Comparison of ENCODE assay signal across 18 cellular contexts in the genomic region with DNA sequence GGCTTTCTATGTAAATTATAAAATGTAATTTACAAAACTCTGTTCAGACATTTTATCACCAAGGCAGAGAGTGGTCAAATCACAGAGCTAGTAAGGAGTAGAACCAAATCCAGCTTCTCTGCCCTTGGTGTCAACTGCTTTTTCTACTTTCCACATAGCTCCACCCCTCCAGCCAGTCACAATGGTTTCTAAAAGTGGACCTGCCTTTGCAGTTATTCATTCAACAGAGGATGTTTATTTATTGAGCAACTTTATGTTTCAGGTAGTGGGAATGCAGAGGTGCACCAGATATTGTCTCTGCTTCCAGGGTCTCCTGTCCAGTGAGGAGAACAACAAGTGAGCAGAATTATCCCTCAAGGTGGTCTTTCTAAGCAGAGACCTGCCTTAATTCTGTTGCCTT. TPM values are rescaled to one million over a fixed set of nuclear protein-coding genes. Genes with fewer than 3 reads are reported as not detected.
DNase-seq lines count a peak whose midpoint lies in the region; ATAC-seq and TF ChIP-seq lines count a peak whose summit lies in the region.
"Had no signal": no experiment of that assay in that cellular context is flagged by ENCODE, and none has a peak within 500 bp of the region (broad histone marks: within the 10 kb centered on the region; RNA-seq: fewer than 3 reads in every experiment).

No MANE protein-coding gene starts in this region.

- DNase-seq in AG04450 (ENCODE audit: low read depth, low spot score): no peak
- DNase-seq in RPMI8226: peak; percentile 43
- DNase-seq in foreskin keratinocyte: peak; percentile 50 to 74
- no peak for DNase-seq in NCI-H69 (lab: John Stamatoyannopoulos, UW)
- DNase-seq in NCI-H2107 treated with DMSO at 0.1 percent for 48 hours (lab: John Stamatoyannopoulos, UW; ENCODE audit: unreplicated experiment): no peak
- DNase-seq: activated CD4-positive, alpha-beta T cell treated with anti-CD3 and anti-CD28 coated beads, Interleukin-2, amount 50 U/mL, for 4 hours; CD4-positive, alpha-beta memory T cell; central memory CD4-positive, alpha-beta T cell; DMS79; left cardiac atrium; NCI-H187 treated with DMSO at 0.1 percent for 48 hours; Peyer's patch; stimulated activated CD4-positive, alpha-beta T cell treated with anti-CD3 and anti-CD28 coated beads, Interleukin-2, amount 100 ng/mL, for 24 hours had no signal

- H3K9me3 ChIP-seq in AG04450 (ENCODE audit: control insufficient read depth, insufficient read depth, low read length): no peaks in the 10 kb centered on the region
- H3K9me3 ChIP-seq: gastroesophageal sphincter, Peyer's patch had no signal

- CTCF ChIA-PET in AG04450 (lab: Charles Lee): interaction anchor here (1.4 kb wide), 1 partner anchor 90 kb away, joined by 3 read pairs; no protein-coding TSS in a partner anchor

- H3K4me3 ChIP-seq in AG04450 (ENCODE audit: low read depth, low read length): no peak overlapping the region
- H3K4me3 ChIP-seq: gastroesophageal sphincter, Peyer's patch had no signal

- H3K27me3 ChIP-seq in AG04450 (ENCODE audit: control insufficient read depth, insufficient read depth, low read length): no peaks in the 10 kb centered on the region
- H3K27me3 ChIP-seq in foreskin keratinocyte: no peaks in the 10 kb centered on the region
- H3K27me3 ChIP-seq: gastroesophageal sphincter, Peyer's patch had no signal

- H3K27ac ChIP-seq in AG04450 (ENCODE audit: low read depth, low read length): peak overlapping the region; percentile 4
- H3K27ac ChIP-seq in foreskin keratinocyte: peak overlapping the region; percentile 98

- peak; percentile 9 for ATAC-seq in GM18909 (IDR thresholded peaks at IDR 0.05; ENCODE audit: poor library complexity, unreplicated experiment)
- peak; percentile 5 for ATAC-seq in foreskin keratinocyte
- ATAC-seq in HG03280 (IDR thresholded peaks at IDR 0.05; ENCODE audit: unreplicated experiment): no peak
- ATAC-seq in GM21723 (IDR thresholded peaks at IDR 0.05; ENCODE audit: unreplicated experiment): no peak
- ATAC-seq: gastroesophageal sphincter had no signal

- POLR2A ChIA-PET in AG04450 (lab: Yijun Ruan, JAX): no interaction called here

- no peak for TF ChIP-seq CTCF in AG04450 (IDR thresholded peaks at IDR 0.05; ENCODE audit: low read depth, low read length)
- TF ChIP-seq CTCF in foreskin keratinocyte (conservative IDR thresholded peaks at IDR 0.05): no peak

- H3K4me1 ChIP-seq in foreskin keratinocyte: peaks cover 16% of the 10 kb centered on the region
- H3K4me1 ChIP-seq: gastroesophageal sphincter, Peyer's patch had no signal

RNA-seq across cellular contexts. Expression of a gene that starts 17.4 kb away (rescaled TPM):
- polyA plus RNA-seq in AG04450 (2011; rRNA removed) (31.5 TPM in 2 replicates), foreskin keratinocyte (9.2 and 10.8 TPM in 2 replicates)
- polyA minus RNA-seq in AG04450 (2011; rRNA and poly(A)+ RNA removed): 22.9 and 25.8 TPM in 2 replicates
- total RNA-seq in foreskin keratinocyte: 21.9 and 22.9 TPM in 2 replicates
- total RNA-seq: SK-MEL-5 had no signal

RNA-seq across cellular contexts. Expression of a gene that starts 42.6 kb away (rescaled TPM):
- polyA plus RNA-seq in AG04450 (2011; rRNA removed) (16.3 and 16.6 TPM in 2 replicates), foreskin keratinocyte (11.5 and 12.1 TPM in 2 replicates)
- 12.3 and 16.3 TPM in 2 replicates for polyA minus RNA-seq in AG04450 (2011; rRNA and poly(A)+ RNA removed)
- total RNA-seq in foreskin keratinocyte: 26.1 and 27.6 TPM in 2 replicates

RNA-seq across cellular contexts. Expression of a gene that starts 55.2 kb away (rescaled TPM):
- 8.6 and 13.1 TPM in 2 replicates for polyA plus RNA-seq in AG04450 (2011; rRNA removed)
- 2.7 and 4.1 TPM in 2 replicates for polyA minus RNA-seq in AG04450 (2011; rRNA and poly(A)+ RNA removed)
- 49.3 and 55.6 TPM in 2 replicates for total RNA-seq in foreskin keratinocyte
- 56.3 and 57.2 TPM in 2 replicates for polyA plus RNA-seq in foreskin keratinocyte

Comparison
In these comparisons a context has a peak if more than half of its experiments do, and no peak if none do; other contexts are left out.
1. DNase-seq: peak in RPMI8226 (single experiment) and foreskin keratinocyte (2 of 2); none in AG04450 (single experiment), NCI-H69 (single experiment) and NCI-H2107 treated with DMSO at 0.1 percent for 48 hours (single experiment).
2. ATAC-seq: peak in GM18909 (single experiment) and foreskin keratinocyte (single experiment); none in HG03280 (single experiment) and GM21723 (single experiment).